11 cellular contexts compared by ENCODE assay signal in genomic region chr2:207472343-207473202, GRCh38. TPM values are rescaled to one million over a fixed set of nuclear protein-coding genes. Genes with fewer than 3 reads are reported as not detected.
A peak's percentile ranks its signal among the peaks of the same experiment; 100 is the strongest.
DNase-seq lines count a peak whose midpoint lies in the region; ATAC-seq and TF ChIP-seq lines count a peak whose summit lies in the region.
"Had no signal": no experiment of that assay in that cellular context is flagged by ENCODE, and none has a peak within 500 bp of the region (broad histone marks: within the 10 kb centered on the region; RNA-seq: fewer than 3 reads in every experiment).

No MANE protein-coding gene starts in this region.

- peaks cover 27% of the 10 kb centered on the region for H3K4me1 ChIP-seq in left ventricle myocardium inferior
- H3K4me1 ChIP-seq in right atrium auricular region = peaks cover 0 to 9% of the 10 kb centered on the region in 2 donors
- H3K4me1 ChIP-seq in naive thymus-derived CD4-positive, alpha-beta T cell (ENCODE audit: control insufficient read depth in 2 of 2, insufficient read depth in 2 of 2, low read length in 2 of 2) = no peaks in the 10 kb centered on the region
- peaks cover 12% of the 10 kb centered on the region for H3K4me1 ChIP-seq in suprapubic skin

- H3K27me3 ChIP-seq in left ventricle myocardium inferior (ENCODE audit: low read depth) (no peaks in the 10 kb centered on the region), right atrium auricular region (no peaks in the 10 kb centered on the region), suprapubic skin (no peaks in the 10 kb centered on the region)
- no peaks in the 10 kb centered on the region for H3K27me3 ChIP-seq in naive thymus-derived CD4-positive, alpha-beta T cell (ENCODE audit: control insufficient read depth in 2 of 2, insufficient read depth in 2 of 2, low read length in 2 of 2)
- H3K27me3 ChIP-seq: neutrophil, tibial nerve had no signal

- H3K9me3 Mint-ChIP-seq in naive thymus-derived CD4-positive, alpha-beta T cell = no peaks in the 10 kb centered on the region

- H3K27me3 Mint-ChIP-seq in naive thymus-derived CD4-positive, alpha-beta T cell = peaks cover 0 to 4% (median 0%) of the 10 kb centered on the region in 5 donors
- H3K27me3 Mint-ChIP-seq: B cell had no signal

- no peak for ATAC-seq in naive thymus-derived CD4-positive, alpha-beta T cell
- ATAC-seq in GM18907 (IDR thresholded peaks at IDR 0.05; ENCODE audit: unreplicated experiment) = no peak

- intact Hi-C loops in left ventricle myocardium inferior (cut with micrococcal nuclease) = no loop called here
- intact Hi-C loops in naive thymus-derived CD4-positive, alpha-beta T cell (cut with micrococcal nuclease) = loop anchor here (1.0 to 10.0 kb wide), 10 partner anchors 118 to 916 kb away; no protein-coding TSS in a partner anchor

- H3K36me3 Mint-ChIP-seq in naive thymus-derived CD4-positive, alpha-beta T cell = no peaks in the 10 kb centered on the region

- no peak overlapping the region for H3K4me3 ChIP-seq in left ventricle myocardium inferior
- H3K4me3 ChIP-seq in right atrium auricular region = no peak overlapping the region
- peak overlapping the region; percentile 43 for H3K4me3 ChIP-seq in epithelial cell of proximal tubule (ENCODE audit: low read depth, low read length)
- H3K4me3 ChIP-seq in naive thymus-derived CD4-positive, alpha-beta T cell (ENCODE audit: low read length) = no peak overlapping the region
- no peak overlapping the region for H3K4me3 ChIP-seq in suprapubic skin
- H3K4me3 ChIP-seq: tibial nerve had no signal

- 89% methylated on average over 14 of the region's 14 CpGs for WGBS in suprapubic skin

- CTCF ChIA-PET in naive thymus-derived CD4-positive, alpha-beta T cell (lab: Charles Lee) = interaction anchor here (0.7 to 3.5 kb wide), 18 partner anchors 19 to 913 kb away, joined by 3 to 43 read pairs (median 4); no protein-coding TSS in a partner anchor

- H3K36me3 ChIP-seq in left ventricle myocardium inferior = no peaks in the 10 kb centered on the region
- no peaks in the 10 kb centered on the region for H3K36me3 ChIP-seq in right atrium auricular region
- H3K36me3 ChIP-seq in naive thymus-derived CD4-positive, alpha-beta T cell (ENCODE audit: control insufficient read depth in 2 of 3, insufficient read depth in 3 of 3, low read length in 3 of 3) = no peaks in the 10 kb centered on the region
- H3K36me3 ChIP-seq in suprapubic skin = no peaks in the 10 kb centered on the region
- H3K36me3 ChIP-seq: neutrophil, tibial nerve had no signal

- POLR2A ChIA-PET in naive thymus-derived CD4-positive, alpha-beta T cell (lab: Charles Lee) = interaction anchor here (0.7 to 1.4 kb wide), 6 partner anchors 22 to 671 kb away, joined by 3 to 6 read pairs (median 4); partner anchors contain the start of gene KLF7

- peak overlapping the region in 6 of 9 donors; percentile 28 to 71 (median 50) for H3K27ac Mint-ChIP-seq in naive thymus-derived CD4-positive, alpha-beta T cell
- H3K27ac Mint-ChIP-seq: B cell had no signal

- no peak for DNase-seq in left ventricle myocardium inferior
- no peak for DNase-seq in right atrium auricular region (ENCODE audit: low spot score)
- peak; percentile 22 for DNase-seq in epithelial cell of proximal tubule (ENCODE audit: low read depth)
- DNase-seq in naive thymus-derived CD4-positive, alpha-beta T cell = no peak
- no peak for DNase-seq in suprapubic skin (ENCODE audit: low spot score in 2 of 2)
- DNase-seq in ecto neural progenitor cell (ENCODE audit: low spot score) = no peak
- no peak for DNase-seq in stimulated activated CD4-positive, alpha-beta T cell treated with anti-CD3 and anti-CD28 coated beads, Interleukin-4, amount 100 ng/mL, for 24 hours

- TF ChIP-seq CTCF in left ventricle myocardium inferior (IDR thresholded peaks at IDR 0.05; ENCODE audit: borderline replicate concordance) (no peak), right atrium auricular region (IDR thresholded peaks at IDR 0.05) (no peak), epithelial cell of proximal tubule (conservative IDR thresholded peaks at IDR 0.05; ENCODE audit: low read depth, low read length) (no peak), suprapubic skin (IDR thresholded peaks at IDR 0.05) (no peak)

- H3K9me3 ChIP-seq in left ventricle myocardium inferior (replicated peaks) (no peaks in the 10 kb centered on the region), right atrium auricular region (no peaks in the 10 kb centered on the region), suprapubic skin (no peaks in the 10 kb centered on the region)
- H3K9me3 ChIP-seq in naive thymus-derived CD4-positive, alpha-beta T cell (ENCODE audit: control insufficient read depth in 2 of 3, low read length in 3 of 3) = no peaks in the 10 kb centered on the region
- H3K9me3 ChIP-seq: neutrophil, tibial nerve had no signal

- H3K27ac ChIP-seq in left ventricle myocardium inferior (replicated peaks) = peak overlapping the region; percentile 28
- H3K27ac ChIP-seq in right atrium auricular region = no peak overlapping the region
- no peak overlapping the region for H3K27ac ChIP-seq in naive thymus-derived CD4-positive, alpha-beta T cell (ENCODE audit: low read depth, low read length)
- no peak overlapping the region for H3K27ac ChIP-seq in suprapubic skin
- H3K27ac ChIP-seq: neutrophil had no signal

- no peak for TF ChIP-seq EP300 in suprapubic skin (IDR thresholded peaks at IDR 0.05)

- H3K4me3 Mint-ChIP-seq in naive thymus-derived CD4-positive, alpha-beta T cell = peak overlapping the region in 4 of 10 donors; percentile 20 to 52 (median 42)
- H3K4me3 Mint-ChIP-seq: B cell had no signal

- no peak for TF ChIP-seq POLR2A in suprapubic skin (IDR thresholded peaks at IDR 0.05)

- H3K4me1 Mint-ChIP-seq in naive thymus-derived CD4-positive, alpha-beta T cell = peaks cover 6 to 25% (median 17%) of the 10 kb centered on the region in 7 donors

RNA-seq across cellular contexts. Expression of gene CREB1, which starts 57.2 kb away (rescaled TPM):
- total RNA-seq in left ventricle myocardium inferior = 50.5 TPM
- 10 to 100 TPM; 32.5 to 32.9 TPM for total RNA-seq in right atrium auricular region
- total RNA-seq in epithelial cell of proximal tubule = 27.5 and 28.1 TPM in 2 replicates
- 100 to 1,000 TPM in 4 of 5 experiments, 10 to 100 TPM in 1; 89.7 to 141 (median 115) TPM for total RNA-seq in naive thymus-derived CD4-positive, alpha-beta T cell
- polyA plus RNA-seq in naive thymus-derived CD4-positive, alpha-beta T cell = 10 to 100 TPM; 71.1 to 85.7 TPM
- 10 to 100 TPM; 33.3 to 90.4 (median 55.1) TPM for total RNA-seq in suprapubic skin
